ENCODE assay signal across 20 cellular contexts in the genomic region with DNA sequence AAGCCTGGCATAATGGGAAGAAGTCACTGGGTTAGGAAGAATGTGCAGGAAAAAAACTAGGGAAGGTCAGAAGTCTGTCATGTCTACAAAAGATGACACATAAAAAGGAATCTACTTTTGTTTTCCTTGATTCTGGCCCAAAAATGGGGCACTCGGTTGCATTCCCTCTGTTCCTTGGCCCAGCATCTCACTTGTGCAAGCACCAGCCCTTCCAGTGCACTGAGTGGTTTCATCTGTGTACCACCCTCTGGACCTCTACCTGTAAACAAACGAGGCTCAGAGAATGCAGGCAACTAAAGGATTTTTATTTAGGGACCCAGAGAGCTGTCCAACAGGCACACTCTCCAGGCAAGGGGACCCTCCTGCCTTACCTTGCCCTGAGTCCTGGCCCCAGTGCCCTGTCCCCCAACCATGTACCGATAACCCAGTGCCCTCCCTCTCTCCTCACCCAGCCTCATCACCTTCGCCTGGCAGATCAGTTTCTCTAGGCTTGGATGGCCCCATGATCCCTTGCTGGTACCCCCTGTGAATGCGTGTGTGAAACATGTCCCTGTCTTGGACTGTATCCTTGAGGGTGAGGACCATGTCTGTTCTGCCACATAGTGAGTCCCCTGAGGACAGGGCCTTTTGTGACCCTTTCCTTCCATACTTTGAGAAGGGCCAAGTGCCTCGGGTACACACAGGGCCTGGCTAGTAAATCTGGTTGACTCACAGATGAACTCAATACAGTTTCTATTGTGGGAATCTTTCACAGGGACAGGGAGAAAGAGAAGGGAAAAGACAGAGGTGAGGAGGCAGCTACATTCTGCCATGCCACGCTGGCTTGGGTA. TPM values are rescaled to one million over a fixed set of nuclear protein-coding genes. Genes with fewer than 3 reads are reported as not detected.
DNase-seq lines count a peak whose midpoint lies in the region; ATAC-seq, FAIRE-seq and TF ChIP-seq lines count a peak whose summit lies in the region.
"Had no signal": no experiment of that assay in that cellular context is flagged by ENCODE, and none has a peak within 500 bp of the region (broad histone marks: within the 10 kb centered on the region; RNA-seq: fewer than 3 reads in every experiment).

No MANE protein-coding gene starts in this region.

- peak overlapping the region; percentile 65 for H3K27ac Mint-ChIP-seq in activated T-helper 17 cell treated with anti-CD3 and anti-CD28 coated beads, Interleukin-2, amount 50 U/mL, for 72 hours
- H3K27ac Mint-ChIP-seq in activated T-cell treated with anti-CD3 and anti-CD28 coated beads, Interleukin-2, amount 50 U/mL, for 24 hours: no peak overlapping the region
- H3K27ac Mint-ChIP-seq: activated CD4-positive, alpha-beta T cell treated with anti-CD3 and anti-CD28 coated beads, Interleukin-2, amount 10 ng/mL, durations not matched to agents 7 days and 5 days; stimulated activated naive CD8-positive, alpha-beta T cell treated with anti-CD3 and anti-CD28 coated beads, Interleukin-15, Interleukin-2, amounts not matched to agents 100 ng/mL and 50 ng/mL, for 24 hours had no signal

- no peaks in the 10 kb centered on the region for H3K9me3 Mint-ChIP-seq in activated T-helper 17 cell treated with anti-CD3 and anti-CD28 coated beads, Interleukin-2, amount 50 U/mL, for 72 hours
- no peaks in the 10 kb centered on the region for H3K9me3 Mint-ChIP-seq in activated T-cell treated with anti-CD3 and anti-CD28 coated beads, Interleukin-2, amount 50 U/mL, for 24 hours
- H3K9me3 Mint-ChIP-seq: activated CD4-positive, alpha-beta T cell treated with anti-CD3 and anti-CD28 coated beads, Interleukin-2, amount 10 ng/mL, durations not matched to agents 7 days and 5 days; stimulated activated naive CD8-positive, alpha-beta T cell treated with anti-CD3 and anti-CD28 coated beads, Interleukin-15, Interleukin-2, amounts not matched to agents 100 ng/mL and 50 ng/mL, for 24 hours had no signal

- no peak overlapping the region for H3K4me3 Mint-ChIP-seq in activated T-helper 17 cell treated with anti-CD3 and anti-CD28 coated beads, Interleukin-2, amount 50 U/mL, for 72 hours
- H3K4me3 Mint-ChIP-seq in activated T-cell treated with anti-CD3 and anti-CD28 coated beads, Interleukin-2, amount 50 U/mL, for 24 hours: no peak overlapping the region
- H3K4me3 Mint-ChIP-seq: activated CD4-positive, alpha-beta T cell treated with anti-CD3 and anti-CD28 coated beads, Interleukin-2, amount 10 ng/mL, durations not matched to agents 7 days and 5 days; naive thymus-derived CD4-positive, alpha-beta T cell; stimulated activated naive CD8-positive, alpha-beta T cell treated with anti-CD3 and anti-CD28 coated beads, Interleukin-15, Interleukin-2, amounts not matched to agents 100 ng/mL and 50 ng/mL, for 24 hours had no signal

- 70% methylated on average over 7 of the region's 7 CpGs for WGBS in HepG2 (ENCODE audit: low lambda C conversion rate)
- WGBS in right lobe of liver (ENCODE audit: insufficient coverage, low coverage, low lambda C conversion rate, missing lambda C conversion rate): 70% methylated on average over 4 of the region's 7 CpGs

- H4K20me1 ChIP-seq in HepG2 (ENCODE audit: insufficient read depth, low read length): no peaks in the 10 kb centered on the region

- CTCF ChIA-PET in HepG2 (lab: Yijun Ruan, JAX; ENCODE audit: low intra/inter-chr PET ratio, low total read pairs): no interaction called here

- no peak overlapping the region for H3K4me3 ChIP-seq in HepG2 (replicated peaks in 1 of 3; ENCODE audit: insufficient read depth in 1 of 3, low read depth in 2 of 3, low read length in 3 of 3)
- no peak overlapping the region for H3K4me3 ChIP-seq in right lobe of liver
- H3K4me3 ChIP-seq in foreskin fibroblast (ENCODE audit: low read depth in 1 of 2, low read length in 2 of 2): no peak overlapping the region
- H3K4me3 ChIP-seq: breast epithelium, left ventricle myocardium inferior had no signal

- no peak overlapping the region for H3K9ac ChIP-seq in HepG2 (ENCODE audit: insufficient read depth, low read depth, low read length)

- no peak for TF ChIP-seq RAD21 in HepG2 (CRISPR knock-in tag; IDR thresholded peaks at IDR 0.05)

- no peak for TF ChIP-seq CTCF in HepG2 (CRISPR knock-in tag; IDR thresholded peaks at IDR 0.05)
- TF ChIP-seq CTCF in right lobe of liver (IDR thresholded peaks at IDR 0.05): no peak
- TF ChIP-seq CTCF in foreskin fibroblast (IDR thresholded peaks at IDR 0.05; ENCODE audit: low read depth, low read length): no peak

- H3K27me3 Mint-ChIP-seq in activated T-helper 17 cell treated with anti-CD3 and anti-CD28 coated beads, Interleukin-2, amount 50 U/mL, for 72 hours: no peaks in the 10 kb centered on the region
- no peaks in the 10 kb centered on the region for H3K27me3 Mint-ChIP-seq in activated T-cell treated with anti-CD3 and anti-CD28 coated beads, Interleukin-2, amount 50 U/mL, for 24 hours
- H3K27me3 Mint-ChIP-seq: activated CD4-positive, alpha-beta T cell treated with anti-CD3 and anti-CD28 coated beads, Interleukin-2, amount 10 ng/mL, durations not matched to agents 7 days and 5 days; naive thymus-derived CD4-positive, alpha-beta T cell; stimulated activated naive CD8-positive, alpha-beta T cell treated with anti-CD3 and anti-CD28 coated beads, Interleukin-15, Interleukin-2, amounts not matched to agents 100 ng/mL and 50 ng/mL, for 24 hours had no signal

- H3K79me2 ChIP-seq in HepG2 (ENCODE audit: insufficient read depth, low read length): no peaks in the 10 kb centered on the region

- H3K27ac ChIP-seq in HepG2 (ENCODE audit: extremely low read length, insufficient read depth, low read length) (no peak overlapping the region), right lobe of liver (no peak overlapping the region)
- H3K27ac ChIP-seq: breast epithelium, left ventricle myocardium inferior had no signal

- BruUV-seq in HepG2 (replicated peaks; lab: Mats Ljungman, UMichigan): no TSS peak

- TF ChIP-seq EP300 in HepG2 (IDR thresholded peaks at IDR 0.05; ENCODE audit: low read depth in 2 of 2, low read length in 2 of 2): no peak
- TF ChIP-seq EP300 in HepG2 (CRISPR knock-in tag; IDR thresholded peaks at IDR 0.05; ENCODE audit: borderline replicate concordance): no peak

- peaks cover 7% of the 10 kb centered on the region for H3K4me1 Mint-ChIP-seq in activated T-helper 17 cell treated with anti-CD3 and anti-CD28 coated beads, Interleukin-2, amount 50 U/mL, for 72 hours
- no peaks in the 10 kb centered on the region for H3K4me1 Mint-ChIP-seq in activated T-cell treated with anti-CD3 and anti-CD28 coated beads, Interleukin-2, amount 50 U/mL, for 24 hours (ENCODE audit: low read depth)
- H3K4me1 Mint-ChIP-seq: activated CD4-positive, alpha-beta T cell treated with anti-CD3 and anti-CD28 coated beads, Interleukin-2, amount 10 ng/mL, durations not matched to agents 7 days and 5 days had no signal

- FAIRE-seq in HepG2 (lab: Jason Lieb, UNC): no peak
- FAIRE-seq: endometrium had no signal

- POLR2A ChIA-PET in HepG2 (lab: Yijun Ruan, JAX): no interaction called here

- H3K27me3 ChIP-seq in HepG2 (ENCODE audit: control insufficient read depth in 1 of 2, insufficient read depth in 2 of 2, low read length in 2 of 2): no peaks in the 10 kb centered on the region
- no peaks in the 10 kb centered on the region for H3K27me3 ChIP-seq in right lobe of liver
- H3K27me3 ChIP-seq: breast epithelium had no signal

- H3K9me3 ChIP-seq in HepG2 (ENCODE audit: low read length) (no peaks in the 10 kb centered on the region), right lobe of liver (no peaks in the 10 kb centered on the region)
- H3K9me3 ChIP-seq: breast epithelium, left ventricle myocardium inferior had no signal

- ATAC-seq in HepG2 (peak; percentile 10; the same call in 1 of the 3 replicates), right lobe of liver (no peak)
- ATAC-seq in activated T-helper 17 cell treated with anti-CD3 and anti-CD28 coated beads, Interleukin-2, amount 50 U/mL, for 72 hours (replicated peaks): no peak
- ATAC-seq: naive thymus-derived CD4-positive, alpha-beta T cell had no signal

- H3K4me2 ChIP-seq in HepG2 (ENCODE audit: low read depth, low read length): no peak overlapping the region

- no peak for TF ChIP-seq POLR2A in HepG2 (IDR thresholded peaks at IDR 0.05; ENCODE audit: insufficient read depth in 1 of 2, low read depth in 2 of 2, low read length in 2 of 2)
- TF ChIP-seq POLR2A in right lobe of liver (IDR thresholded peaks at IDR 0.05): no peak

- no peak for DNase-seq in HepG2 (ENCODE audit: low spot score)
- no peak for DNase-seq in right lobe of liver
- DNase-seq in foreskin fibroblast: peak; percentile 74 to 89
- no peak for DNase-seq in activated CD4-positive, alpha-beta T cell treated with anti-CD3 and anti-CD28 coated beads, Interleukin-2, amount 50 U/mL, for 48 hours
- DNase-seq in NK-92 treated with Interleukin-12 subunit alpha and Interleukin-12 subunit beta, amount 100 ng/mL, for 24 hours (lab: John Stamatoyannopoulos, UW): no peak
- DNase-seq in NCI-H69 (lab: John Stamatoyannopoulos, UW): no peak
- no peak for DNase-seq in activated T-cell treated with anti-CD3 and anti-CD28 coated beads, Interleukin-2, amount 50 U/mL, for 24 hours
- DNase-seq: activated CD4-positive, alpha-beta T cell treated with anti-CD3 and anti-CD28 coated beads, Interleukin-2, amount 10 ng/mL, durations not matched to agents 7 days and 5 days; activated effector memory CD4-positive, alpha-beta T cell treated with Interleukin-2 at 50 U/mL for 16 hours; DMS 273 treated with DMSO at 0.1 percent for 48 hours; left ventricle myocardium inferior; MM.1S; naive thymus-derived CD4-positive, alpha-beta T cell; NCI-H2081 treated with DMSO at 0.1 percent for 48 hours; NCI-H748 treated with DMSO at 0.1 percent for 48 hours; SHP77 had no signal

- H3K4me1 ChIP-seq in HepG2 (ENCODE audit: insufficient read depth, low read length) (no peaks in the 10 kb centered on the region), right lobe of liver (no peaks in the 10 kb centered on the region)
- H3K4me1 ChIP-seq: breast epithelium, left ventricle myocardium inferior had no signal

- H3K36me3 ChIP-seq in HepG2 (replicated peaks in 1 of 2; ENCODE audit: control insufficient read depth in 1 of 2, insufficient read depth in 2 of 2, low read length in 2 of 2) (peaks cover 0 to 5% of the 10 kb centered on the region in 2 experiments; a peak in 1 of 5 replicates), right lobe of liver (no peaks in the 10 kb centered on the region)
- H3K36me3 ChIP-seq: breast epithelium had no signal

- intact Hi-C loops in HepG2 (cut with micrococcal nuclease; ENCODE audit: unreplicated experiment): no loop called here
- intact Hi-C loops in right lobe of liver (cut with DNase I): no loop called here

- peaks cover 12% of the 10 kb centered on the region for H3K36me3 Mint-ChIP-seq in activated T-helper 17 cell treated with anti-CD3 and anti-CD28 coated beads, Interleukin-2, amount 50 U/mL, for 72 hours (ENCODE audit: low read depth)
- H3K36me3 Mint-ChIP-seq in activated T-cell treated with anti-CD3 and anti-CD28 coated beads, Interleukin-2, amount 50 U/mL, for 24 hours (ENCODE audit: low read depth): peaks cover 13% of the 10 kb centered on the region

- H2AFZ ChIP-seq in HepG2 (ENCODE audit: low read length): no peak overlapping the region

- in situ Hi-C loops in HepG2 (cut with HindIII; ENCODE audit: extremely low pct_ligation_motif_present, low pct_unique_long_range_greater_than_20kb): no loop called here

RNA-seq across cellular contexts. Expression of a gene that starts 13.3 kb away (rescaled TPM):
- 0.04 and 0.08 TPM in 2 replicates for total RNA-seq in HepG2 (2016; rRNA removed; fragmentation: Illumina TruSeq; extraction: Trizol)
- total RNA-seq in HepG2 (2016; cell fraction: cytosol; rRNA removed; fragmentation: Illumina TruSeq; extraction: Trizol; ENCODE audit: low read depth): not detected in 2 replicates
- 0.10 and 0.11 TPM in 2 replicates for total RNA-seq in HepG2 (2016; cell fraction: insoluble cytoplasmic fraction; rRNA removed; fragmentation: Illumina TruSeq; extraction: Trizol)
- total RNA-seq in HepG2 (2016; cell fraction: membrane; rRNA removed; fragmentation: Illumina TruSeq; extraction: Trizol): not detected in 2 replicates
- total RNA-seq in HepG2 (2016; cell fraction: nucleus; rRNA removed; fragmentation: Illumina TruSeq; extraction: Trizol): not detected in 2 replicates
- 0.48 and 0.58 TPM in 2 replicates for polyA plus RNA-seq in HepG2 (2011; rRNA removed)
- polyA plus RNA-seq in HepG2 (2011; cell fraction: cytosol; rRNA removed): 0.31 and 0.54 TPM in 2 replicates
- polyA plus RNA-seq in HepG2 (2011; cell fraction: nucleus; rRNA removed): 0.52 and 0.95 TPM in 2 replicates
- 0.24 and 0.31 TPM in 2 replicates for polyA plus RNA-seq in HepG2 (2012)
- not detected in 2 replicates for polyA plus RNA-seq in HepG2 (2016; cell fraction: cytosol; fragmentation: Illumina TruSeq; extraction: Trizol; ENCODE audit: low read depth)
- not detected in 2 replicates for polyA plus RNA-seq in HepG2 (2016; cell fraction: insoluble cytoplasmic fraction; fragmentation: Illumina TruSeq; extraction: Trizol; ENCODE audit: low read depth)
- polyA plus RNA-seq in HepG2 (2016; cell fraction: membrane; fragmentation: Illumina TruSeq; extraction: Trizol; ENCODE audit: low read depth): 0.12 TPM in 1 of 2 replicates, not detected in the other
- polyA plus RNA-seq in HepG2 (2016; cell fraction: nucleus; fragmentation: Illumina TruSeq; extraction: Trizol; ENCODE audit: insufficient read depth, low read depth): 0.16 TPM in 1 of 2 replicates, not detected in the other
- polyA minus RNA-seq in HepG2 (2011; rRNA and poly(A)+ RNA removed; ENCODE audit: low replicate concordance): 0.28 TPM in 1 of 2 replicates, not detected in the other
- not detected in 2 replicates for polyA minus RNA-seq in HepG2 (2011; cell fraction: cytosol; rRNA and poly(A)+ RNA removed)
- polyA minus RNA-seq in HepG2 (2011; cell fraction: nucleus; rRNA and poly(A)+ RNA removed): 0.26 and 0.50 TPM in 2 replicates
- total RNA-seq in right lobe of liver: under 1 TPM in 5 of 6 experiments, not detected in 1; 0.09 to 0.43 (median 0.21) TPM
- total RNA-seq in activated T-helper 17 cell treated with anti-CD3 and anti-CD28 coated beads, Interleukin-2, amount 50 U/mL, for 72 hours: not detected
- total RNA-seq: activated CD4-positive, alpha-beta T cell treated with anti-CD3 and anti-CD28 coated beads, Interleukin-2, amount 10 ng/mL, durations not matched to agents 7 days and 5 days; naive thymus-derived CD4-positive, alpha-beta T cell had no signal
- polyA plus RNA-seq: naive thymus-derived CD4-positive, alpha-beta T cell had no signal

Comparison
In these comparisons a context has a peak if more than half of its experiments do, and no peak if none do; other contexts are left out.
1. DNase-seq: peak in foreskin fibroblast (2 of 2); none in HepG2 (single experiment), right lobe of liver (0 of 3), activated CD4-positive, alpha-beta T cell treated with anti-CD3 and anti-CD28 coated beads, Interleukin-2, amount 50 U/mL, for 48 hours (0 of 2), NK-92 treated with Interleukin-12 subunit alpha and Interleukin-12 subunit beta, amount 100 ng/mL, for 24 hours (single experiment), NCI-H69 (single experiment) and activated T-cell treated with anti-CD3 and anti-CD28 coated beads, Interleukin-2, amount 50 U/mL, for 24 hours (single experiment).